Comparison of ENCODE assay signal across 16 cellular contexts in the genomic region with DNA sequence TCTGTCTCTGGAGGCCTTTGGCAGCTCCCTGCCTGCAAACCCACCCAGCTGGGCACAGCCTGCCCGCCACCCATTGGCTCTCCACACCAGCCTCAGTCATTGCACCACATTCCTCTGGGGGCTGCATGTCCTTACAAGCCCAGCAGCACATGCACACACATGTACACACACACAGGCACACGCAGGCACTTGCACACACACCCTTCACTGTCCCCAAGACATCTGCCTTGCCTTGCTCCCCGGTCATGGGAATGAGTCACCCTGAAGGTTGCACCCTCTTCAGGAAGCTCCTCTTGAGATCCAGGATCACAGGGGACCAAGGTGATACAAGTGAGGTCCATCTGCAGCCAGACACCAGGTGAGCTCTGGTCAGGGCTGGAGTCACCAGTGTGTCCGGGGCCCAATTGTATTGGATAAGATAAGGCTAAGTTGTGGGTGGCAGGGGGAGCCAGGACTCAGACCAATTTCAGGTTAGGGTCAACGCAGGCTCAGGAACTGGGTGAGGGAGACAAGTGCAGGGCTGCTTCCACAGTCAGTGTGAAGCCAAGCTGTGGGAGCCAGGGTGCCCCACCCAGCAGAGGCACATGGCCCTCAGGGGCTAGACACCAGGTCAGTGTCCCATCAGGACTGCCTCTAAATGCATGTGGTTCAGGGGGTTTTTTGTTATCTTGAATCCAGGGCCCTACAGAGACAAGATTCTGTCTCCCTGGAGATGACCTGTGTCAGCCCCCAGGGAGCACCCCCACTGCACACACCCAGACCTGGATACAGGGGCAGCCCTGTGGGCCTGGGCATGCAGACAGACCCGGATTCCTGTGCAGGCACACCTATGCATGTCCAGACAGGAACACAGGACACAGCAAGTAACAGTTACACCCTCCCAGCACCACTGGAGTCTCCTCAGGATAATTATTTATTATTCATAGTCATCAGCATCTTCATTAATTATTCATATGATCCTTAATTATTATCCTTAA. TPM values are rescaled to one million over a fixed set of nuclear protein-coding genes. Genes with fewer than 3 reads are reported as not detected.
A peak's percentile ranks its signal among the peaks of the same experiment; 100 is the strongest.
DNase-seq lines count a peak whose midpoint lies in the region; ATAC-seq and TF ChIP-seq lines count a peak whose summit lies in the region.
"Had no signal": no experiment of that assay in that cellular context is flagged by ENCODE, and none has a peak within 500 bp of the region (broad histone marks: within the 10 kb centered on the region; RNA-seq: fewer than 3 reads in every experiment).

No MANE protein-coding gene starts in this region.

- TF ChIP-seq CTCF in IMR-90 (conservative IDR thresholded peaks at IDR 0.05; ENCODE audit: low read depth, low read length), result no peak

- H3K56ac ChIP-seq in IMR-90 (ENCODE audit: extremely low read depth, insufficient read depth, low read length), result no peak overlapping the region

- H2BK5ac ChIP-seq in IMR-90 (ENCODE audit: low read depth, low read length, poor library complexity, severe bottlenecking) (no peak overlapping the region), trophoblast cell (ENCODE audit: low read depth, low read length, poor library complexity) (no peak overlapping the region)

- in situ Hi-C loops in IMR-90 (cut with MboI; ENCODE audit: low sequenced_read_pairs), result no loop called here

- peaks cover under 1 to 3% of the 10 kb centered on the region in 2 donors for H3K27me3 Mint-ChIP-seq in CD4-positive, alpha-beta memory T cell

- H3K14ac ChIP-seq in IMR-90 (replicated peaks; ENCODE audit: low read depth, low read length), result no peak overlapping the region
- H3K14ac ChIP-seq in trophoblast cell (ENCODE audit: low read length), result no peak overlapping the region

- H3K79me1 ChIP-seq in IMR-90 (ENCODE audit: low read depth in 1 of 2, low read length in 2 of 2) (no peaks in the 10 kb centered on the region), trophoblast cell (ENCODE audit: low read length) (peaks cover 4% of the 10 kb centered on the region)

- H3K27me3 ChIP-seq in CD4-positive, alpha-beta memory T cell (ENCODE audit: insufficient read depth, low read length), result no peaks in the 10 kb centered on the region
- H3K27me3 ChIP-seq in IMR-90 (ENCODE audit: control insufficient read depth, insufficient read depth, low read length), result no peaks in the 10 kb centered on the region
- H3K27me3 ChIP-seq in trophoblast cell (ENCODE audit: insufficient read depth, low read length), result no peaks in the 10 kb centered on the region
- H3K27me3 ChIP-seq: right lobe of liver, vagina had no signal

- H3K9me3 ChIP-seq in CD4-positive, alpha-beta memory T cell (ENCODE audit: control insufficient read depth in 1 of 2, low read length in 2 of 2), result no peaks in the 10 kb centered on the region
- H3K9me3 ChIP-seq in IMR-90 (ENCODE audit: control insufficient read depth, insufficient read depth, low read length) (no peaks in the 10 kb centered on the region), trophoblast cell (ENCODE audit: insufficient read depth, low read depth, low read length) (peaks cover 3% of the 10 kb centered on the region)
- H3K9me3 ChIP-seq: right lobe of liver, vagina had no signal

- H2BK15ac ChIP-seq in IMR-90 (ENCODE audit: low read depth, low read length), result no peak overlapping the region

- no peak overlapping the region for H2AK9ac ChIP-seq in IMR-90 (replicated peaks; ENCODE audit: low read depth, low read length, poor library complexity)

- WGBS in IMR-90 (ENCODE audit: extremely low coverage in 2 of 2, insufficient read length in 1 of 2), 2 experiments, result 85% methylated on average over 4 of the region's 6 CpGs; no CpG with 5 or more reads in 1 of the 2 experiments
- no CpG with 5 or more reads among the region's 6 CpGs for WGBS in trophoblast cell (ENCODE audit: extremely low coverage, insufficient coverage, insufficient read length)

- H2BK12ac ChIP-seq in trophoblast cell (ENCODE audit: low read length), result no peak overlapping the region

- no TSS peak for BruUV-seq in IMR-90 (replicated peaks; lab: Mats Ljungman, UMichigan)

- H4K91ac ChIP-seq in IMR-90 (ENCODE audit: insufficient read depth, low read depth, low read length) (no peak overlapping the region), trophoblast cell (ENCODE audit: low read depth, low read length) (no peak overlapping the region)

- CTCF ChIA-PET in CD4-positive, alpha-beta memory T cell (lab: Charles Lee; ENCODE audit: partially characterized antibody), result no interaction called here
- CTCF ChIA-PET in IMR-90 (lab: Yijun Ruan, JAX), result no interaction called here

- H3K27ac Mint-ChIP-seq in CD4-positive, alpha-beta memory T cell, result peak overlapping the region in 5 of 7 donors; percentile 12 to 73 (median 30)
- H3K27ac Mint-ChIP-seq: nephron progenitor cell, T-cell had no signal

- TF ChIP-seq POLR2A in IMR-90 (IDR thresholded peaks at IDR 0.05; ENCODE audit: low read depth, low read length), result no peak

- H3K23ac ChIP-seq in IMR-90 (ENCODE audit: low read depth, low read length) (no peak overlapping the region), trophoblast cell (ENCODE audit: low read length) (no peak overlapping the region)

- no peaks in the 10 kb centered on the region for H3K9me1 ChIP-seq in IMR-90 (ENCODE audit: insufficient read depth, low read length)

- H2AFZ ChIP-seq in IMR-90 (replicated peaks; ENCODE audit: low read length, poor library complexity) (peak overlapping the region; percentile 49), trophoblast cell (ENCODE audit: insufficient read depth, low read length, poor library complexity) (no peak overlapping the region)

- H2BK20ac ChIP-seq in IMR-90 (ENCODE audit: low read depth, low read length), result no peak overlapping the region

- H3K9ac ChIP-seq in IMR-90 (ENCODE audit: low read depth, low read length) (no peak overlapping the region), trophoblast cell (ENCODE audit: low read length) (no peak overlapping the region)

- no peaks in the 10 kb centered on the region for H3K9me3 Mint-ChIP-seq in CD4-positive, alpha-beta memory T cell
- H3K9me3 Mint-ChIP-seq: nephron progenitor cell, T-cell had no signal

- no peak overlapping the region for H3K4ac ChIP-seq in IMR-90 (ENCODE audit: low read depth, low read length)
- H3K4ac ChIP-seq in trophoblast cell (ENCODE audit: low read depth, low read length), result no peak overlapping the region

- no peaks in the 10 kb centered on the region for H3K36me3 ChIP-seq in CD4-positive, alpha-beta memory T cell (ENCODE audit: insufficient read depth, low read length)
- H3K36me3 ChIP-seq in IMR-90 (ENCODE audit: control insufficient read depth, insufficient read depth, low read length) (peaks cover 2% of the 10 kb centered on the region; the same call in 1 of the 2 replicates), trophoblast cell (ENCODE audit: control insufficient read depth in 1 of 2, insufficient read depth in 2 of 2, low read length in 2 of 2) (no peaks in the 10 kb centered on the region)
- H3K36me3 ChIP-seq: right lobe of liver, vagina had no signal

- no peak overlapping the region for H2AK5ac ChIP-seq in IMR-90 (ENCODE audit: low read depth, low read length)
- no peak overlapping the region for H2AK5ac ChIP-seq in trophoblast cell (ENCODE audit: low read length)

- H3K4me1 Mint-ChIP-seq in CD4-positive, alpha-beta memory T cell, result peaks cover 13 to 44% (median 25%) of the 10 kb centered on the region in 4 donors

- no peak overlapping the region for H2BK120ac ChIP-seq in IMR-90 (ENCODE audit: low read depth, low read length)
- no peak overlapping the region for H2BK120ac ChIP-seq in trophoblast cell (ENCODE audit: insufficient read depth, low read length, poor library complexity)

- TF ChIP-seq RAD21 in IMR-90 (IDR thresholded peaks at IDR 0.05; ENCODE audit: low read length), result no peak

- H3K4me3 ChIP-seq in CD4-positive, alpha-beta memory T cell (ENCODE audit: low read length in 2 of 2), result no peak overlapping the region
- H3K4me3 ChIP-seq in IMR-90 (ENCODE audit: insufficient read depth, low read depth, low read length) (no peak overlapping the region), trophoblast cell (ENCODE audit: low read depth, low read length) (peak overlapping the region; percentile 31)
- H3K4me3 ChIP-seq: right lobe of liver, vagina had no signal

- H3K27ac ChIP-seq in CD4-positive, alpha-beta memory T cell (ENCODE audit: low read depth, low read length), result no peak overlapping the region
- H3K27ac ChIP-seq in IMR-90 (ENCODE audit: insufficient read depth, low read length) (no peak overlapping the region), epithelial cell of prostate (peak overlapping the region; percentile 47), trophoblast cell (ENCODE audit: low read depth, low read length) (no peak overlapping the region)
- H3K27ac ChIP-seq: right lobe of liver, vagina had no signal

- peaks cover 21% of the 10 kb centered on the region for H3K4me1 ChIP-seq in CD4-positive, alpha-beta memory T cell (ENCODE audit: insufficient read depth, low read length)
- H3K4me1 ChIP-seq in IMR-90 (ENCODE audit: control insufficient read depth, insufficient read depth, low read length) (no peaks in the 10 kb centered on the region), trophoblast cell (ENCODE audit: control insufficient read depth in 1 of 2, insufficient read depth in 2 of 2, low read length in 2 of 2) (peaks cover 3 to 16% of the 10 kb centered on the region in 2 experiments)
- H3K4me1 ChIP-seq: right lobe of liver had no signal

- no peak overlapping the region for H3K4me2 ChIP-seq in IMR-90 (ENCODE audit: low read depth, low read length)
- H3K4me2 ChIP-seq in trophoblast cell (ENCODE audit: low read length), result no peak overlapping the region

- H4K5ac ChIP-seq in IMR-90 (ENCODE audit: low read depth, low read length), result no peak overlapping the region

- DNase-seq in CD4-positive, alpha-beta memory T cell, result no peak
- DNase-seq in IMR-90 (no peak), epithelial cell of prostate (ENCODE audit: low read depth, low spot score) (peak; percentile 36), trophoblast cell (no peak), COR-L47 (lab: John Stamatoyannopoulos, UW) (no peak), pons (ENCODE audit: low spot score) (no peak), amygdala (lab: John Stamatoyannopoulos, UW) (no peak)
- DNase-seq: DND-41; hippocampal formation; MM.1S; NCI-H82; nephron progenitor cell; stimulated activated CD4-positive, alpha-beta T cell treated with anti-CD3 and anti-CD28 coated beads, Interleukin-4, amount 100 ng/mL, for 1 hour had no signal

- peak overlapping the region in 1 of 8 donors; percentile 72 for H3K4me3 Mint-ChIP-seq in CD4-positive, alpha-beta memory T cell
- H3K4me3 Mint-ChIP-seq: nephron progenitor cell had no signal

- POLR2A ChIA-PET in CD4-positive, alpha-beta memory T cell (lab: Charles Lee; ENCODE audit: partially characterized antibody), result no interaction called here
- POLR2A ChIA-PET in IMR-90 (lab: Charles Lee; ENCODE audit: unreplicated experiment), result no interaction called here

- H3K36me3 Mint-ChIP-seq in CD4-positive, alpha-beta memory T cell, result no peaks in the 10 kb centered on the region
- H3K36me3 Mint-ChIP-seq: T-cell had no signal

- intact Hi-C loops in CD4-positive, alpha-beta memory T cell (cut with micrococcal nuclease), result no loop called here
- intact Hi-C loops in IMR-90 (cut with micrococcal nuclease), result no loop called here

- no peak for ATAC-seq in IMR-90 (ENCODE audit: low read depth)
- ATAC-seq: right lobe of liver, T-cell had no signal

- dilution Hi-C loops in IMR-90 (cut with HindIII; ENCODE audit: low sequenced_read_pairs, unreplicated experiment), result no loop called here

- H4K8ac ChIP-seq in IMR-90 (ENCODE audit: low read depth in 2 of 2, low read length in 2 of 2) (no peak overlapping the region), trophoblast cell (ENCODE audit: low read depth, low read length) (no peak overlapping the region)

- H3K18ac ChIP-seq in IMR-90 (ENCODE audit: low read depth, low read length) (no peak overlapping the region), trophoblast cell (ENCODE audit: low read length) (no peak overlapping the region)

- H4K12ac ChIP-seq in trophoblast cell (ENCODE audit: low read depth, low read length), result no peak overlapping the region

- no peaks in the 10 kb centered on the region for H4K20me1 ChIP-seq in IMR-90 (ENCODE audit: insufficient read depth, low read length)

- no peaks in the 10 kb centered on the region for H3K79me2 ChIP-seq in trophoblast cell (ENCODE audit: control insufficient read depth, insufficient read depth, low read length, poor library complexity)

RNA-seq across cellular contexts. Expression of gene KCNH2, which starts 33.8 kb away (rescaled TPM):
- 1 to 10 TPM; 2.3 to 2.6 TPM for total RNA-seq in CD4-positive, alpha-beta memory T cell
- 1 to 10 TPM; 1.8 to 2.4 TPM for polyA plus RNA-seq in CD4-positive, alpha-beta memory T cell
- 0.56 and 0.90 TPM in 2 replicates for total RNA-seq in IMR-90 (2012; rRNA removed)
- polyA plus RNA-seq in IMR-90 (2012; rRNA removed), result 1.6 and 2.1 TPM in 2 replicates
- polyA plus RNA-seq in IMR-90 (2012; cell fraction: cytosol; rRNA removed), result 0.74 and 2.5 TPM in 2 replicates
- polyA plus RNA-seq in IMR-90 (2012; cell fraction: nucleus; rRNA removed; ENCODE audit: low replicate concordance), result 1.2 and 2.0 TPM in 2 replicates
- polyA plus RNA-seq in trophoblast cell (2013), result 1.4 and 1.5 TPM in 2 replicates

RNA-seq across cellular contexts. Expression of gene NOS3, which starts 46.5 kb away (rescaled TPM):
- 1 to 10 TPM; 4.0 to 4.6 TPM for total RNA-seq in CD4-positive, alpha-beta memory T cell
- 10 to 100 TPM in 1 of 2 donors, 1 to 10 TPM in 1; 6.6 to 14.9 TPM for polyA plus RNA-seq in CD4-positive, alpha-beta memory T cell
- total RNA-seq in IMR-90 (2012; rRNA removed), result 0.28 and 0.72 TPM in 2 replicates
- 2.0 and 2.9 TPM in 2 replicates for polyA plus RNA-seq in IMR-90 (2012; rRNA removed)
- 1.2 and 1.9 TPM in 2 replicates for polyA plus RNA-seq in IMR-90 (2012; cell fraction: cytosol; rRNA removed)
- polyA plus RNA-seq in IMR-90 (2012; cell fraction: nucleus; rRNA removed; ENCODE audit: low replicate concordance), result 1.0 and 3.3 TPM in 2 replicates
- polyA plus RNA-seq in trophoblast cell (2013), result 3.1 and 3.4 TPM in 2 replicates
